ENCODE assay signal across 21 cellular contexts in genomic region chr14:58677525-58677924, GRCh38.
"Had no signal": no experiment of that assay in that cellular context is flagged by ENCODE, and none has a peak within 500 bp of the region (broad histone marks: within the 10 kb centered on the region; RNA-seq: fewer than 3 reads in every experiment).

No MANE protein-coding gene starts in this region.

- H3K9me3 Mint-ChIP-seq: activated T-cell treated with anti-CD3 and anti-CD28 coated beads, Interleukin-2, amount 50 U/mL, for 24 hours; activated T-helper 2 cell treated with anti-CD3 and anti-CD28 coated beads, Interferon-gamma antibody, Interleukin-2, Interleukin-4, amounts not matched to agents 10 μg/mL and 5 μg/mL and 100 μg/mL, durations not matched to agents 14 hours and 24 hours and 36 hours; natural killer cell had no signal

- H3K27ac Mint-ChIP-seq: activated naive CD8-positive, alpha-beta T cell; activated T-cell treated with anti-CD3 and anti-CD28 coated beads, Interleukin-2, amount 50 U/mL, for 24 hours; activated T-helper 2 cell treated with anti-CD3 and anti-CD28 coated beads, Interferon-gamma antibody, Interleukin-2, Interleukin-4, amounts not matched to agents 10 μg/mL and 5 μg/mL and 100 μg/mL, durations not matched to agents 14 hours and 24 hours and 36 hours; natural killer cell; progenitor cell of endocrine pancreas had no signal

- H3K4me3 Mint-ChIP-seq: activated naive CD8-positive, alpha-beta T cell; activated T-cell treated with anti-CD3 and anti-CD28 coated beads, Interleukin-2, amount 50 U/mL, for 24 hours; natural killer cell had no signal

- ATAC-seq: left lobe of liver, natural killer cell had no signal

- H3K36me3 Mint-ChIP-seq: activated naive CD8-positive, alpha-beta T cell; natural killer cell had no signal

- H3K27me3 Mint-ChIP-seq: activated T-cell treated with anti-CD3 and anti-CD28 coated beads, Interleukin-2, amount 50 U/mL, for 24 hours had no signal

- DNase-seq: activated CD4-positive, alpha-beta T cell treated with anti-CD3 and anti-CD28 coated beads for 1 hour; activated naive CD4-positive, alpha-beta T cell; activated T-cell treated with anti-CD3 and anti-CD28 coated beads, Interleukin-2, amount 50 U/mL, for 24 hours; adrenal gland; brain microvascular endothelial cell; central memory CD4-positive, alpha-beta T cell; dermis blood vessel endothelial cell; effector CD8-positive, alpha-beta T cell; kidney; natural killer cell; retina; sigmoid colon; spleen; stimulated activated CD4-positive, alpha-beta T cell treated with anti-CD3 and anti-CD28 coated beads, Interleukin-4, amount 100 ng/mL, for 1 hour; stimulated activated naive CD4-positive, alpha-beta T cell; testis; uterus had no signal

- H3K4me1 Mint-ChIP-seq: natural killer cell had no signal
